10 cellular contexts compared by ENCODE assay signal in genomic region chr5:147417133-147417813, GRCh38.
DNase-seq lines count a peak whose midpoint lies in the region; ATAC-seq and TF ChIP-seq lines count a peak whose summit lies in the region.
"Had no signal": no experiment of that assay in that cellular context is flagged by ENCODE, and none has a peak within 500 bp of the region (broad histone marks: within the 10 kb centered on the region; RNA-seq: fewer than 3 reads in every experiment).

No MANE protein-coding gene starts in this region.

- ATAC-seq in left colon = peak; percentile 94
- ATAC-seq in thoracic aorta (ENCODE audit: insufficient number of reproducible peaks, low FRiP score, low read depth) = peak; percentile 79
- ATAC-seq: naive thymus-derived CD4-positive, alpha-beta T cell had no signal

- DNase-seq in NCI-H2029 treated with DMSO at 0.1 percent for 48 hours (lab: John Stamatoyannopoulos, UW) (peak; percentile 69), cardiac fibroblast (ENCODE audit: low read depth in 2 of 2) (peak; percentile 81 to 96), left colon (peak; percentile 65 to 74), thoracic aorta (ENCODE audit: low spot score) (peak; percentile 75), CD1c-positive myeloid dendritic cell (ENCODE audit: extremely low spot score) (no peak), T-helper 9 cell (no peak)
- no peak for DNase-seq in activated CD4-positive, alpha-beta T cell treated with anti-CD3 and anti-CD28 coated beads for 4 hours
- DNase-seq: naive thymus-derived CD4-positive, alpha-beta T cell; NCI-H1092 treated with DMSO at 0.1 percent for 48 hours; T-helper 1 cell had no signal

- no peaks in the 10 kb centered on the region for H3K27me3 ChIP-seq in thoracic aorta (replicated peaks; ENCODE audit: insufficient read depth)

- H3K27ac ChIP-seq in thoracic aorta = peak overlapping the region; percentile 74 to 76

- H3K36me3 ChIP-seq in thoracic aorta = peaks cover 10% of the 10 kb centered on the region

- H3K4me1 ChIP-seq in thoracic aorta (ENCODE audit: control insufficient read depth in 1 of 2, low read depth in 2 of 2) = peaks cover 31 to 92% of the 10 kb centered on the region in 2 donors

- intact Hi-C loops in left colon (cut with DNase I, micrococcal nuclease) = no loop called here

- no peaks in the 10 kb centered on the region for H3K9me3 ChIP-seq in thoracic aorta

- H3K4me3 ChIP-seq in cardiac fibroblast (replicated peaks in 1 of 2; ENCODE audit: low read depth in 2 of 2, low read length in 2 of 2) (no peak overlapping the region), thoracic aorta (no peak overlapping the region)

- TF ChIP-seq CTCF in cardiac fibroblast (IDR thresholded peaks at IDR 0.05; ENCODE audit: low read depth, low read length) (no peak), thoracic aorta (IDR thresholded peaks at IDR 0.05) (no peak)

Comparison
In these comparisons a context has a peak if more than half of its experiments do, and no peak if none do; other contexts are left out.
1. DNase-seq: peak in NCI-H2029 treated with DMSO at 0.1 percent for 48 hours (single experiment), cardiac fibroblast (2 of 2), left colon (2 of 2) and thoracic aorta (single experiment); none in CD1c-positive myeloid dendritic cell (single experiment), T-helper 9 cell (single experiment) and activated CD4-positive, alpha-beta T cell treated with anti-CD3 and anti-CD28 coated beads for 4 hours (0 of 2).